Comparison of ENCODE assay signal across 23 cellular contexts in genomic region chr14:36676236-36676635, GRCh38. TPM values are rescaled to one million over a fixed set of nuclear protein-coding genes. Genes with fewer than 3 reads are reported as not detected.
DNase-seq lines count a peak whose midpoint lies in the region; ATAC-seq, FAIRE-seq and TF ChIP-seq lines count a peak whose summit lies in the region.
"Had no signal": no experiment of that assay in that cellular context is flagged by ENCODE, and none has a peak within 500 bp of the region (broad histone marks: within the 10 kb centered on the region; RNA-seq: fewer than 3 reads in every experiment).

No MANE protein-coding gene starts in this region.

- H3K9ac ChIP-seq in ES-I3 (ENCODE audit: low read depth, low read length) = peak overlapping the region; percentile 14; the same call in 1 of the 2 replicates
- H3K9ac ChIP-seq in astrocyte (ENCODE audit: low read length) = no peak overlapping the region
- no peak overlapping the region for H3K9ac ChIP-seq in iPS-18a (ENCODE audit: low read length)
- H3K9ac ChIP-seq: BLaER1 had no signal

- peaks cover 4% of the 10 kb centered on the region for H3K4me1 Mint-ChIP-seq in astrocyte (ENCODE audit: low read depth, unreplicated experiment)
- H3K4me1 Mint-ChIP-seq: CD8-positive, alpha-beta memory T cell had no signal

- CTCF ChIA-PET in RWPE1 (lab: Yijun Ruan, JAX) = interaction anchor here (0.5 to 0.7 kb wide), 3 partner anchors 187 to 888 kb away, joined by 3 read pairs; no protein-coding TSS in a partner anchor

- 0 out of 2 replicates have a peak, but pooled peaks cover 2% of the 10 kb centered on the region for H3K9me3 ChIP-seq in ES-I3 (ENCODE audit: control insufficient read depth, insufficient read depth, low read length)
- no peaks in the 10 kb centered on the region for H3K9me3 ChIP-seq in astrocyte (ENCODE audit: insufficient read depth, low read depth, low read length)
- no peaks in the 10 kb centered on the region for H3K9me3 ChIP-seq in iPS-18a (ENCODE audit: control insufficient read depth, low read depth, low read length)
- H3K9me3 ChIP-seq in osteoblast (ENCODE audit: low read depth, low read length) = no peaks in the 10 kb centered on the region
- H3K9me3 ChIP-seq in pancreas = no peaks in the 10 kb centered on the region
- H3K9me3 ChIP-seq: BLaER1 had no signal

- 12 to 23% methylated on average over 10 of the region's 10 CpGs for WGBS in pancreas, 2 donors

- no peak for DNase-seq in astrocyte (ENCODE audit: low read depth)
- DNase-seq in osteoblast (ENCODE audit: insufficient read length, low spot score, missing footprints) = peak; percentile 53
- DNase-seq in RWPE1 (ENCODE audit: low spot score) = no peak
- no peak for DNase-seq in pancreas
- no peak for DNase-seq in stimulated activated CD4-positive, alpha-beta T cell treated with anti-CD3 and anti-CD28 coated beads, Interleukin-12 subunit alpha, Interleukin-12 subunit beta, amount 100 ng/mL, for 4 hours
- no peak for DNase-seq in EL
- DNase-seq: CD8-positive, alpha-beta memory T cell; DND-41; GF-D8; GOT3; NCI-H1436; NCI-H2029; NCI-H2171; NCI-H446 treated with DMSO at 0.1 percent for 48 hours; NCI-H748 treated with DMSO at 0.1 percent for 48 hours; RPMI8226 had no signal

- H4K20me1 ChIP-seq in astrocyte (ENCODE audit: insufficient read depth, low read length) (no peaks in the 10 kb centered on the region), osteoblast (ENCODE audit: insufficient read depth, low read length) (no peaks in the 10 kb centered on the region)
- H4K20me1 ChIP-seq: BLaER1 had no signal

- no peaks in the 10 kb centered on the region for H3K9me3 Mint-ChIP-seq in astrocyte (ENCODE audit: unreplicated experiment)

- POLR2A ChIA-PET in RWPE1 (lab: Yijun Ruan, JAX; ENCODE audit: low non-redundant PET) = interaction anchor here (0.6 kb wide), 1 partner anchor 23 kb away, joined by 3 read pairs; no protein-coding TSS in a partner anchor

- H3K79me2 ChIP-seq in astrocyte (ENCODE audit: insufficient read depth, low read length) (no peaks in the 10 kb centered on the region), osteoblast (ENCODE audit: insufficient read depth, low read length) (no peaks in the 10 kb centered on the region)

- no peaks in the 10 kb centered on the region for H3K36me3 ChIP-seq in ES-I3 (ENCODE audit: insufficient read depth, low read length)
- H3K36me3 ChIP-seq in astrocyte (ENCODE audit: insufficient read depth, low read length) = no peaks in the 10 kb centered on the region
- H3K36me3 ChIP-seq in iPS-18a (ENCODE audit: control insufficient read depth, low read depth, low read length) = no peaks in the 10 kb centered on the region
- no peaks in the 10 kb centered on the region for H3K36me3 ChIP-seq in osteoblast (ENCODE audit: insufficient read depth, low read length)
- no peaks in the 10 kb centered on the region for H3K36me3 ChIP-seq in pancreas
- H3K36me3 ChIP-seq: BLaER1 had no signal

- FAIRE-seq in astrocyte (lab: Jason Lieb, UNC) = no peak
- FAIRE-seq in pancreas (lab: Jason Lieb, UNC) = no peak
- FAIRE-seq: D721Med, GM12891, K562 had no signal

- TF ChIP-seq CTCF in astrocyte (IDR thresholded peaks at IDR 0.05; ENCODE audit: insufficient read depth, low read depth, low read length) (no peak), osteoblast (IDR thresholded peaks at IDR 0.05; ENCODE audit: extremely low read depth, low read depth, low read length) (no peak), RWPE1 (conservative IDR thresholded peaks at IDR 0.05; ENCODE audit: low read depth) (no peak), pancreas (IDR thresholded peaks at IDR 0.05) (no peak)

- H3K27me3 Mint-ChIP-seq in astrocyte (ENCODE audit: low read depth, unreplicated experiment) = peaks cover 3% of the 10 kb centered on the region

- ATAC-seq in pancreas = no peak
- ATAC-seq: K562 had no signal

- intact Hi-C loops in pancreas (cut with DNase I) = no loop called here

- H3K4me3 ChIP-seq in astrocyte (ENCODE audit: insufficient read depth, low read depth, low read length) (no peak overlapping the region), iPS-18a (ENCODE audit: low read length) (peak overlapping the region; percentile 19), osteoblast (ENCODE audit: insufficient read depth, low read length) (no peak overlapping the region), pancreas (no peak overlapping the region)
- H3K4me3 ChIP-seq: BLaER1, K562 had no signal

- H3K36me3 Mint-ChIP-seq in astrocyte (ENCODE audit: low read depth, unreplicated experiment) = no peaks in the 10 kb centered on the region
- H3K36me3 Mint-ChIP-seq: CD8-positive, alpha-beta memory T cell had no signal

- no peak overlapping the region for H3K4me3 Mint-ChIP-seq in astrocyte (ENCODE audit: unreplicated experiment)
- H3K4me3 Mint-ChIP-seq: CD8-positive, alpha-beta memory T cell had no signal

- H2AFZ ChIP-seq in astrocyte (ENCODE audit: low read depth, low read length) (no peak overlapping the region), osteoblast (ENCODE audit: low read length) (no peak overlapping the region)

- peaks cover 8% of the 10 kb centered on the region for H3K27me3 ChIP-seq in astrocyte (ENCODE audit: insufficient read depth, low read length)
- peaks cover 34% of the 10 kb centered on the region for H3K27me3 ChIP-seq in iPS-18a (ENCODE audit: control insufficient read depth, insufficient read depth, low read length)
- H3K27me3 ChIP-seq in osteoblast (ENCODE audit: insufficient read depth, low read length) = no peaks in the 10 kb centered on the region
- H3K27me3 ChIP-seq in pancreas = peaks cover 2 to 48% (median 9%) of the 10 kb centered on the region in 4 donors
- H3K27me3 ChIP-seq: BLaER1 had no signal

- H3K4me2 ChIP-seq in astrocyte (ENCODE audit: low read length) = no peak overlapping the region
- no peak overlapping the region for H3K4me2 ChIP-seq in osteoblast (ENCODE audit: insufficient read depth, low read length)
- H3K4me2 ChIP-seq: BLaER1 had no signal

- no peak overlapping the region for H3K27ac ChIP-seq in astrocyte (ENCODE audit: low read depth, low read length)
- H3K27ac ChIP-seq in iPS-18a (ENCODE audit: low read length) = no peak overlapping the region
- no peak overlapping the region for H3K27ac ChIP-seq in osteoblast (ENCODE audit: low read depth, low read length)
- no peak overlapping the region for H3K27ac ChIP-seq in RWPE1
- H3K27ac ChIP-seq in pancreas = no peak overlapping the region
- H3K27ac ChIP-seq: BLaER1 had no signal

- peak overlapping the region; percentile 38 for H3K27ac Mint-ChIP-seq in astrocyte (ENCODE audit: unreplicated experiment)
- H3K27ac Mint-ChIP-seq: CD8-positive, alpha-beta memory T cell had no signal

- H3K4me1 ChIP-seq in ES-I3 (ENCODE audit: insufficient read depth, low read length) (peaks cover 20% of the 10 kb centered on the region; the same call in 1 of the 2 replicates), astrocyte (ENCODE audit: insufficient read depth, low read length) (no peaks in the 10 kb centered on the region), iPS-18a (ENCODE audit: control insufficient read depth, low read depth, low read length) (peaks cover 38% of the 10 kb centered on the region), osteoblast (ENCODE audit: insufficient read depth, low read length) (no peaks in the 10 kb centered on the region), pancreas (no peaks in the 10 kb centered on the region)

RNA-seq across cellular contexts. Expression of gene PAX9, which starts 14.6 kb away (rescaled TPM):
- total RNA-seq in astrocyte (1.2 and 1.9 TPM in 2 replicates), osteoblast (under 0.01 TPM in 1 of 2 replicates, not detected in the other), pancreas (under 1 TPM in 3 of 6 donors, not detected in 3; 0.09 to 0.23 (median 0.22) TPM)
- under 1 TPM in 1 of 2 donors, not detected in 1; 0.04 TPM for polyA plus RNA-seq in pancreas
- total RNA-seq: A172; CD8-positive, alpha-beta memory T cell had no signal
- polyA plus RNA-seq: CD8-positive, alpha-beta memory T cell had no signal
